Comparison of ENCODE assay signal across 8 cellular contexts in genomic region chr4:37685726-37686372, GRCh38. TPM values are rescaled to one million over a fixed set of nuclear protein-coding genes. Genes with fewer than 3 reads are reported as not detected.
DNase-seq lines count a peak whose midpoint lies in the region; ATAC-seq and TF ChIP-seq lines count a peak whose summit lies in the region.

No MANE protein-coding gene starts in this region.

- H3K9me3 ChIP-seq in PC-9 (ENCODE audit: insufficient read depth, low read depth) = no peaks in the 10 kb centered on the region

- H3F3A ChIP-seq in PC-9 (ENCODE audit: insufficient read depth, low read depth) = peaks cover 8% of the 10 kb centered on the region; the same call in 1 of the 2 replicates

- H3K36me3 ChIP-seq in PC-9 (ENCODE audit: low read depth) = no peaks in the 10 kb centered on the region

- POLR2A ChIA-PET in PC-9 (lab: Charles Lee; ENCODE audit: unreplicated experiment) = interaction anchor here (0.6 to 0.7 kb wide), 2 partner anchors 32 to 233 kb away, joined by 3 to 4 read pairs; no protein-coding TSS in a partner anchor

- peak overlapping the region; percentile 93 to 95 for H3K27ac Mint-ChIP-seq in activated naive CD4-positive, alpha-beta T cell treated with anti-CD3 and anti-CD28 coated beads, Interleukin-2, amount 50 U/mL, for 72 hours

- peak overlapping the region; percentile 80 for H2AFZ ChIP-seq in PC-9

- peak overlapping the region; percentile 77 for H3K4me3 ChIP-seq in PC-9

- no peak overlapping the region for H3K27ac ChIP-seq in PC-9

- peaks cover 12% of the 10 kb centered on the region; the same call in 1 of the 2 replicates for H3K4me1 ChIP-seq in PC-9 (replicated peaks; ENCODE audit: insufficient read depth)

- TF ChIP-seq CTCF in PC-9 (conservative IDR thresholded peaks at IDR 0.05) = no peak

- peak overlapping the region; percentile 89 for H3K4me2 ChIP-seq in PC-9

- H3K36me3 Mint-ChIP-seq in activated naive CD4-positive, alpha-beta T cell treated with anti-CD3 and anti-CD28 coated beads, Interleukin-2, amount 50 U/mL, for 72 hours = peaks cover 13 to 23% of the 10 kb centered on the region in 2 donors

- H3K9me2 ChIP-seq in PC-9 (ENCODE audit: insufficient read depth) = no peaks in the 10 kb centered on the region

- intact Hi-C loops in Right ventricle myocardium inferior (cut with DNase I) = loop anchor here (1.0 to 10.0 kb wide), 6 partner anchors 20 to 289 kb away; no protein-coding TSS in a partner anchor
- intact Hi-C loops in cardiac septum (cut with DNase I) = loop anchor here (1.0 to 10.0 kb wide), 6 partner anchors 20 to 349 kb away; partner anchors contain the start of gene PGM2
- intact Hi-C loops in PC-9 (cut with micrococcal nuclease; ENCODE audit: unreplicated experiment) = loop anchor here (2.0 to 5.0 kb wide), 2 partner anchors 84 to 117 kb away; no protein-coding TSS in a partner anchor
- intact Hi-C loops in left ventricle myocardium superior (cut with micrococcal nuclease) = no loop called here
- intact Hi-C loops in sciatic nerve (cut with DNase I) = loop anchor here (10.0 kb wide), 1 partner anchor 51 kb away; no protein-coding TSS in a partner anchor

- CTCF ChIA-PET in PC-9 (lab: Charles Lee) = no interaction called here

- no TSS peak for BruUV-seq in PC-9 (replicated peaks; lab: Mats Ljungman, UMichigan)

- DNase-seq in Right ventricle myocardium inferior (ENCODE audit: missing footprints) (peak; percentile 86), cardiac septum (ENCODE audit: low spot score) (no peak), PC-9 (no peak), left ventricle myocardium superior (peak; percentile 78), sciatic nerve (ENCODE audit: low spot score) (peak; percentile 77), occipital lobe (lab: John Stamatoyannopoulos, UW) (no peak)
- DNase-seq in activated naive CD4-positive, alpha-beta T cell treated with anti-CD3 and anti-CD28 coated beads, Interleukin-2, amount 50 U/mL, for 72 hours (ENCODE audit: low spot score in 2 of 2) = peak in 1 of 2 donors; percentile 46

- ATAC-seq in Right ventricle myocardium inferior (peak; percentile 33), HG02938 (IDR thresholded peaks at IDR 0.05; ENCODE audit: unreplicated experiment) (peak; percentile 12), left ventricle myocardium superior (peak; percentile 51), sciatic nerve (peak; percentile 18)
- peak; percentile 11 to 16 for ATAC-seq in activated naive CD4-positive, alpha-beta T cell treated with anti-CD3 and anti-CD28 coated beads, Interleukin-2, amount 50 U/mL, for 72 hours

- no peaks in the 10 kb centered on the region for H4K20me1 ChIP-seq in PC-9 (ENCODE audit: insufficient read depth)

- H3K79me2 ChIP-seq in PC-9 (ENCODE audit: low read depth) = no peaks in the 10 kb centered on the region

- peaks cover 0 to 3% of the 10 kb centered on the region in 2 donors for H3K9me3 Mint-ChIP-seq in activated naive CD4-positive, alpha-beta T cell treated with anti-CD3 and anti-CD28 coated beads, Interleukin-2, amount 50 U/mL, for 72 hours

- H3K27me3 ChIP-seq in PC-9 (ENCODE audit: insufficient read depth, low read depth) = no peaks in the 10 kb centered on the region

RNA-seq across cellular contexts. Expression of gene RELL1, which starts 0.3 kb away (rescaled TPM):
- total RNA-seq in Right ventricle myocardium inferior = 23.6 TPM
- total RNA-seq in cardiac septum = 40.6 TPM
- 11.9 and 18.5 TPM in 2 replicates for total RNA-seq in PC-9 (2021)
- total RNA-seq in activated naive CD4-positive, alpha-beta T cell treated with anti-CD3 and anti-CD28 coated beads, Interleukin-2, amount 50 U/mL, for 72 hours = 10 to 100 TPM; 15.1 to 15.2 TPM
- 21.9 TPM for total RNA-seq in left ventricle myocardium superior
- 80.6 TPM for total RNA-seq in sciatic nerve
- 40.6 TPM for total RNA-seq in occipital lobe

Comparison
In these comparisons a context has a peak if more than half of its experiments do, and no peak if none do; other contexts are left out.
1. DNase-seq: peak in Right ventricle myocardium inferior (single experiment), left ventricle myocardium superior (single experiment) and sciatic nerve (single experiment); none in cardiac septum (single experiment), PC-9 (0 of 2) and occipital lobe (single experiment).
2. Peak in every context shown above with its lines, with median percentiles within 50 percentile points of each other: ATAC-seq.